Comparison of ENCODE assay signal across 1 cellular context in the genomic region with DNA sequence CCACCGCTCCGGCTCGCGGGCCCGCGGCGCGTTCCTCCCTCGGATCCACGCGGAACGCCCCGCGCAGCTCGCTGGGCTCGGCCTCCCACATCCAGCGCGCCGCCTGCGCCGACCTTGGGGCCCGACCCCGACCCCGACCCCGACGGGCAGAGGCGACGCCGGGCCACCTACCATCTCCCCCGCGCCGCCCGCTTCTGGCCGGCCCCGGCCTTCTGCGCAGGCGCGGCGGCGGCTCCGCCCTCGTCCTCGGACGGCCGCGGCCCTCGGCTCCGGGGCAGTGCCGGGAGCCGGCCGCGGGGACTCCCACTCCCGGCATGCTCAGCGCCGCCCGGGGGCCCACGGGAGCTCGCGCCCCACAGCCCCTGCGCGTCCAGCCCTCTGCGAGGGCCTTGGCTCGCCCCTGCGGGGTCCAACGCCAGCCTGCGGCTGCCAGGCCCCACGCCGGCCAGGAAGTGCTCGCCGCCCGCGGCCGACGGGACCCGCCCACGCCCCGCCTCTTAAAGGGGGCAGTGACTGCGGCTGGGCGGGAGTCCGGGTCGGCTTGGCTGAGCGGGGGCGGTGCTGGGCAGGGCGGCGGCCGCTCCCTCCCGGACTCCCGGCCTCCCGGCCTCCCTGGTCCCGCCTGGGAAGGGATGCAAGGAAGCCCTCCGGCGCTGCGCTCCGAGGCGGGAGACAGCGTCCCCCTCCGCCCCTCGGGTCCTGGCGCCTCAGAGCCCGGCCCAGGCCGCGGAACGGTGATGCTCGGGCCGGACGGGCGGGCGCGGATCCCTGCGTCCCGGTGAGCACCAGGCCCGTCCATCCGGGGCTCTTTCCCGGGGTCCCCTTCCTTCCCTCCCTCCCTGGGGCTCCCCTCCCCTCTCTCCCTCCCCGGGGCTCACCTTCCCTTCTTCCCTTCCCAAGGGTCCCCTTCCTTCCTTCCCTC.
TF ChIP-seq lines count a peak whose summit lies in the region.

A gene (minus strand): TSS at position 216 of the 922 bp plus-strand sequence. CDS start 42 bp downstream, at position 174.

TF ChIP-seq in HepG2, 621 proteins besides CTCF, POLR2A, EP300 and RAD21 (continued from another document and continues in another):
- TF ChIP-seq, protein P1, sequence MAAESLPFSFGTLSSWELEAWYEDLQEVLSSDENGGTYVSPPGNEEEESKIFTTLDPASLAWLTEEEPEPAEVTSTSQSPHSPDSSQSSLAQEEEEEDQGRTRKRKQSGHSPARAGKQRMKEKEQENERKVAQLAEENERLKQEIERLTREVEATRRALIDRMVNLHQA (CRISPR knock-in tag; IDR thresholded peaks at IDR 0.05), result no peak
- TF ChIP-seq RBFOX2 (IDR thresholded peaks at IDR 0.05; ENCODE audit: low read depth, low read length), result peak; percentile 84
- TF ChIP-seq, protein P2, sequence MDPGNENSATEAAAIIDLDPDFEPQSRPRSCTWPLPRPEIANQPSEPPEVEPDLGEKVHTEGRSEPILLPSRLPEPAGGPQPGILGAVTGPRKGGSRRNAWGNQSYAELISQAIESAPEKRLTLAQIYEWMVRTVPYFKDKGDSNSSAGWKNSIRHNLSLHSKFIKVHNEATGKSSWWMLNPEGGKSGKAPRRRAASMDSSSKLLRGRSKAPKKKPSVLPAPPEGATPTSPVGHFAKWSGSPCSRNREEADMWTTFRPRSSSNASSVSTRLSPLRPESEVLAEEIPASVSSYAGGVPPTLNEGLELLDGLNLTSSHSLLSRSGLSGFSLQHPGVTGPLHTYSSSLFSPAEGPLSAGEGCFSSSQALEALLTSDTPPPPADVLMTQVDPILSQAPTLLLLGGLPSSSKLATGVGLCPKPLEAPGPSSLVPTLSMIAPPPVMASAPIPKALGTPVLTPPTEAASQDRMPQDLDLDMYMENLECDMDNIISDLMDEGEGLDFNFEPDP (CRISPR knock-in tag; conservative IDR thresholded peaks at IDR 0.05), result no peak
- TF ChIP-seq ZNF484 (CRISPR knock-in tag; IDR thresholded peaks at IDR 0.05; ENCODE audit: borderline replicate concordance, low read depth), result no peak
- TF ChIP-seq, protein P3, sequence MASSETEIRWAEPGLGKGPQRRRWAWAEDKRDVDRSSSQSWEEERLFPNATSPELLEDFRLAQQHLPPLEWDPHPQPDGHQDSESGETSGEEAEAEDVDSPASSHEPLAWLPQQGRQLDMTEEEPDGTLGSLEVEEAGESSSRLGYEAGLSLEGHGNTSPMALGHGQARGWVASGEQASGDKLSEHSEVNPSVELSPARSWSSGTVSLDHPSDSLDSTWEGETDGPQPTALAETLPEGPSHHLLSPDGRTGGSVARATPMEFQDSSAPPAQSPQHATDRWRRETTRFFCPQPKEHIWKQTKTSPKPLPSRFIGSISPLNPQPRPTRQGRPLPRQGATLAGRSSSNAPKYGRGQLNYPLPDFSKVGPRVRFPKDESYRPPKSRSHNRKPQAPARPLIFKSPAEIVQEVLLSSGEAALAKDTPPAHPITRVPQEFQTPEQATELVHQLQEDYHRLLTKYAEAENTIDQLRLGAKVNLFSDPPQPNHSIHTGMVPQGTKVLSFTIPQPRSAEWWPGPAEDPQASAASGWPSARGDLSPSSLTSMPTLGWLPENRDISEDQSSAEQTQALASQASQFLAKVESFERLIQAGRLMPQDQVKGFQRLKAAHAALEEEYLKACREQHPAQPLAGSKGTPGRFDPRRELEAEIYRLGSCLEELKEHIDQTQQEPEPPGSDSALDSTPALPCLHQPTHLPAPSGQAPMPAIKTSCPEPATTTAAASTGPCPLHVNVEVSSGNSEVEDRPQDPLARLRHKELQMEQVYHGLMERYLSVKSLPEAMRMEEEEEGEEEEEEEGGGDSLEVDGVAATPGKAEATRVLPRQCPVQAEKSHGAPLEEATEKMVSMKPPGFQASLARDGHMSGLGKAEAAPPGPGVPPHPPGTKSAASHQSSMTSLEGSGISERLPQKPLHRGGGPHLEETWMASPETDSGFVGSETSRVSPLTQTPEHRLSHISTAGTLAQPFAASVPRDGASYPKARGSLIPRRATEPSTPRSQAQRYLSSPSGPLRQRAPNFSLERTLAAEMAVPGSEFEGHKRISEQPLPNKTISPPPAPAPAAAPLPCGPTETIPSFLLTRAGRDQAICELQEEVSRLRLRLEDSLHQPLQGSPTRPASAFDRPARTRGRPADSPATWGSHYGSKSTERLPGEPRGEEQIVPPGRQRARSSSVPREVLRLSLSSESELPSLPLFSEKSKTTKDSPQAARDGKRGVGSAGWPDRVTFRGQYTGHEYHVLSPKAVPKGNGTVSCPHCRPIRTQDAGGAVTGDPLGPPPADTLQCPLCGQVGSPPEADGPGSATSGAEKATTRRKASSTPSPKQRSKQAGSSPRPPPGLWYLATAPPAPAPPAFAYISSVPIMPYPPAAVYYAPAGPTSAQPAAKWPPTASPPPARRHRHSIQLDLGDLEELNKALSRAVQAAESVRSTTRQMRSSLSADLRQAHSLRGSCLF (CRISPR knock-in tag; IDR thresholded peaks at IDR 0.05; ENCODE audit: borderline replicate concordance), result no peak
- TF ChIP-seq FOSL2 (CRISPR knock-in tag; IDR thresholded peaks at IDR 0.05), result peak; percentile 9; the same call in 1 of the 2 replicates
- TF ChIP-seq MTF1 (CRISPR knock-in tag; IDR thresholded peaks at IDR 0.05), result no peak
- TF ChIP-seq GATAD1 (CRISPR knock-in tag; IDR thresholded peaks at IDR 0.05), result peak; percentile 51; the same call in 1 of the 2 replicates
- TF ChIP-seq SRF (IDR thresholded peaks at IDR 0.05; ENCODE audit: low read depth, low read length), result no peak
- TF ChIP-seq ZNF333 (CRISPR knock-in tag; IDR thresholded peaks at IDR 0.05; ENCODE audit: borderline replicate concordance), result 0 out of 2 replicates have a peak, but pooled peaks have one; percentile 69
- TF ChIP-seq ZNF367 (CRISPR knock-in tag; IDR thresholded peaks at IDR 0.05; ENCODE audit: borderline replicate concordance), result no peak
- no peak for TF ChIP-seq MTF2 (CRISPR knock-in tag; IDR thresholded peaks at IDR 0.05; ENCODE audit: borderline replicate concordance)
- TF ChIP-seq ZNF790 (CRISPR knock-in tag; IDR thresholded peaks at IDR 0.05; ENCODE audit: borderline replicate concordance), result 0 out of 2 replicates have a peak, but pooled peaks have one; percentile 1
- TF ChIP-seq NRL (CRISPR knock-in tag; IDR thresholded peaks at IDR 0.05; ENCODE audit: borderline replicate concordance), result no peak
- TF ChIP-seq, protein P4, sequence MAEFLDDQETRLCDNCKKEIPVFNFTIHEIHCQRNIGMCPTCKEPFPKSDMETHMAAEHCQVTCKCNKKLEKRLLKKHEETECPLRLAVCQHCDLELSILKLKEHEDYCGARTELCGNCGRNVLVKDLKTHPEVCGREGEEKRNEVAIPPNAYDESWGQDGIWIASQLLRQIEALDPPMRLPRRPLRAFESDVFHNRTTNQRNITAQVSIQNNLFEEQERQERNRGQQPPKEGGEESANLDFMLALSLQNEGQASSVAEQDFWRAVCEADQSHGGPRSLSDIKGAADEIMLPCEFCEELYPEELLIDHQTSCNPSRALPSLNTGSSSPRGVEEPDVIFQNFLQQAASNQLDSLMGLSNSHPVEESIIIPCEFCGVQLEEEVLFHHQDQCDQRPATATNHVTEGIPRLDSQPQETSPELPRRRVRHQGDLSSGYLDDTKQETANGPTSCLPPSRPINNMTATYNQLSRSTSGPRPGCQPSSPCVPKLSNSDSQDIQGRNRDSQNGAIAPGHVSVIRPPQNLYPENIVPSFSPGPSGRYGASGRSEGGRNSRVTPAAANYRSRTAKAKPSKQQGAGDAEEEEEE (CRISPR knock-in tag; IDR thresholded peaks at IDR 0.05; ENCODE audit: borderline replicate concordance), result no peak
- no peak for TF ChIP-seq ZKSCAN5 (CRISPR knock-in tag; IDR thresholded peaks at IDR 0.05)
- no peak for TF ChIP-seq ETV6 (CRISPR knock-in tag; conservative IDR thresholded peaks at IDR 0.05)
- no peak for TF ChIP-seq SNAI1 (CRISPR knock-in tag; IDR thresholded peaks at IDR 0.05; ENCODE audit: borderline replicate concordance)
- TF ChIP-seq, protein P5, sequence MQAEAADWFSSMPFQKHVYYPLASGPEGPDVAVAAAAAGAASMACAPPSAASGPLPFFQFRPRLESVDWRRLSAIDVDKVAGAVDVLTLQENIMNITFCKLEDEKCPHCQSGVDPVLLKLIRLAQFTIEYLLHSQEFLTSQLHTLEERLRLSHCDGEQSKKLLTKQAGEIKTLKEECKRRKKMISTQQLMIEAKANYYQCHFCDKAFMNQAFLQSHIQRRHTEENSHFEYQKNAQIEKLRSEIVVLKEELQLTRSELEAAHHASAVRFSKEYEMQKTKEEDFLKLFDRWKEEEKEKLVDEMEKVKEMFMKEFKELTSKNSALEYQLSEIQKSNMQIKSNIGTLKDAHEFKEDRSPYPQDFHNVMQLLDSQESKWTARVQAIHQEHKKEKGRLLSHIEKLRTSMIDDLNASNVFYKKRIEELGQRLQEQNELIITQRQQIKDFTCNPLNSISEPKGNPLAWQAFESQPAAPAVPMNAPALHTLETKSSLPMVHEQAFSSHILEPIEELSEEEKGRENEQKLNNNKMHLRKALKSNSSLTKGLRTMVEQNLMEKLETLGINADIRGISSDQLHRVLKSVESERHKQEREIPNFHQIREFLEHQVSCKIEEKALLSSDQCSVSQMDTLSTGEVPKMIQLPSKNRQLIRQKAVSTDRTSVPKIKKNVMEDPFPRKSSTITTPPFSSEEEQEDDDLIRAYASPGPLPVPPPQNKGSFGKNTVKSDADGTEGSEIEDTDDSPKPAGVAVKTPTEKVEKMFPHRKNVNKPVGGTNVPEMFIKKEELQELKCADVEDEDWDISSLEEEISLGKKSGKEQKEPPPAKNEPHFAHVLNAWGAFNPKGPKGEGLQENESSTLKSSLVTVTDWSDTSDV (CRISPR knock-in tag; IDR thresholded peaks at IDR 0.05), result no peak
- no peak; the same call in 1 of the 2 replicates for TF ChIP-seq MED13 (CRISPR knock-in tag; IDR thresholded peaks at IDR 0.05)
- no peak for TF ChIP-seq SIN3B (IDR thresholded peaks at IDR 0.05; ENCODE audit: low read length)
- TF ChIP-seq, protein P6, sequence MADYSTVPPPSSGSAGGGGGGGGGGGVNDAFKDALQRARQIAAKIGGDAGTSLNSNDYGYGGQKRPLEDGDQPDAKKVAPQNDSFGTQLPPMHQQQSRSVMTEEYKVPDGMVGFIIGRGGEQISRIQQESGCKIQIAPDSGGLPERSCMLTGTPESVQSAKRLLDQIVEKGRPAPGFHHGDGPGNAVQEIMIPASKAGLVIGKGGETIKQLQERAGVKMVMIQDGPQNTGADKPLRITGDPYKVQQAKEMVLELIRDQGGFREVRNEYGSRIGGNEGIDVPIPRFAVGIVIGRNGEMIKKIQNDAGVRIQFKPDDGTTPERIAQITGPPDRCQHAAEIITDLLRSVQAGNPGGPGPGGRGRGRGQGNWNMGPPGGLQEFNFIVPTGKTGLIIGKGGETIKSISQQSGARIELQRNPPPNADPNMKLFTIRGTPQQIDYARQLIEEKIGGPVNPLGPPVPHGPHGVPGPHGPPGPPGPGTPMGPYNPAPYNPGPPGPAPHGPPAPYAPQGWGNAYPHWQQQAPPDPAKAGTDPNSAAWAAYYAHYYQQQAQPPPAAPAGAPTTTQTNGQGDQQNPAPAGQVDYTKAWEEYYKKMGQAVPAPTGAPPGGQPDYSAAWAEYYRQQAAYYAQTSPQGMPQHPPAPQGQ (CRISPR knock-in tag; IDR thresholded peaks at IDR 0.05; ENCODE audit: borderline replicate concordance), result no peak
- peak; percentile 25; the same call in 1 of the 2 replicates for TF ChIP-seq ZNF160 (CRISPR knock-in tag; IDR thresholded peaks at IDR 0.05)
- TF ChIP-seq, protein P7, sequence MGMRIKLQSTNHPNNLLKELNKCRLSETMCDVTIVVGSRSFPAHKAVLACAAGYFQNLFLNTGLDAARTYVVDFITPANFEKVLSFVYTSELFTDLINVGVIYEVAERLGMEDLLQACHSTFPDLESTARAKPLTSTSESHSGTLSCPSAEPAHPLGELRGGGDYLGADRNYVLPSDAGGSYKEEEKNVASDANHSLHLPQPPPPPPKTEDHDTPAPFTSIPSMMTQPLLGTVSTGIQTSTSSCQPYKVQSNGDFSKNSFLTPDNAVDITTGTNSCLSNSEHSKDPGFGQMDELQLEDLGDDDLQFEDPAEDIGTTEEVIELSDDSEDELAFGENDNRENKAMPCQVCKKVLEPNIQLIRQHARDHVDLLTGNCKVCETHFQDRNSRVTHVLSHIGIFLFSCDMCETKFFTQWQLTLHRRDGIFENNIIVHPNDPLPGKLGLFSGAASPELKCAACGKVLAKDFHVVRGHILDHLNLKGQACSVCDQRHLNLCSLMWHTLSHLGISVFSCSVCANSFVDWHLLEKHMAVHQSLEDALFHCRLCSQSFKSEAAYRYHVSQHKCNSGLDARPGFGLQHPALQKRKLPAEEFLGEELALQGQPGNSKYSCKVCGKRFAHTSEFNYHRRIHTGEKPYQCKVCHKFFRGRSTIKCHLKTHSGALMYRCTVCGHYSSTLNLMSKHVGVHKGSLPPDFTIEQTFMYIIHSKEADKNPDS (CRISPR knock-in tag; IDR thresholded peaks at IDR 0.05), result no peak
- TF ChIP-seq RBM22 (optimal IDR thresholded peaks at IDR 0.05; ENCODE audit: low read length), result no peak
- no peak for TF ChIP-seq CHCHD3 (CRISPR knock-in tag; IDR thresholded peaks at IDR 0.05)
- no peak for TF ChIP-seq KDM4B (CRISPR knock-in tag; IDR thresholded peaks at IDR 0.05)
- TF ChIP-seq ZNF264 (CRISPR knock-in tag; IDR thresholded peaks at IDR 0.05), result no peak
- TF ChIP-seq, protein P8, sequence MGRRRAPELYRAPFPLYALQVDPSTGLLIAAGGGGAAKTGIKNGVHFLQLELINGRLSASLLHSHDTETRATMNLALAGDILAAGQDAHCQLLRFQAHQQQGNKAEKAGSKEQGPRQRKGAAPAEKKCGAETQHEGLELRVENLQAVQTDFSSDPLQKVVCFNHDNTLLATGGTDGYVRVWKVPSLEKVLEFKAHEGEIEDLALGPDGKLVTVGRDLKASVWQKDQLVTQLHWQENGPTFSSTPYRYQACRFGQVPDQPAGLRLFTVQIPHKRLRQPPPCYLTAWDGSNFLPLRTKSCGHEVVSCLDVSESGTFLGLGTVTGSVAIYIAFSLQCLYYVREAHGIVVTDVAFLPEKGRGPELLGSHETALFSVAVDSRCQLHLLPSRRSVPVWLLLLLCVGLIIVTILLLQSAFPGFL (CRISPR knock-in tag; IDR thresholded peaks at IDR 0.05), result no peak
- no peak for TF ChIP-seq ZNF569 (CRISPR knock-in tag; IDR thresholded peaks at IDR 0.05; ENCODE audit: borderline replicate concordance)
- no peak for TF ChIP-seq ZNF10 (CRISPR knock-in tag; IDR thresholded peaks at IDR 0.05; ENCODE audit: borderline replicate concordance, low read depth)
- peak; percentile 62 for TF ChIP-seq ZNF441 (CRISPR knock-in tag; IDR thresholded peaks at IDR 0.05; ENCODE audit: borderline replicate concordance)
- TF ChIP-seq, protein P9, sequence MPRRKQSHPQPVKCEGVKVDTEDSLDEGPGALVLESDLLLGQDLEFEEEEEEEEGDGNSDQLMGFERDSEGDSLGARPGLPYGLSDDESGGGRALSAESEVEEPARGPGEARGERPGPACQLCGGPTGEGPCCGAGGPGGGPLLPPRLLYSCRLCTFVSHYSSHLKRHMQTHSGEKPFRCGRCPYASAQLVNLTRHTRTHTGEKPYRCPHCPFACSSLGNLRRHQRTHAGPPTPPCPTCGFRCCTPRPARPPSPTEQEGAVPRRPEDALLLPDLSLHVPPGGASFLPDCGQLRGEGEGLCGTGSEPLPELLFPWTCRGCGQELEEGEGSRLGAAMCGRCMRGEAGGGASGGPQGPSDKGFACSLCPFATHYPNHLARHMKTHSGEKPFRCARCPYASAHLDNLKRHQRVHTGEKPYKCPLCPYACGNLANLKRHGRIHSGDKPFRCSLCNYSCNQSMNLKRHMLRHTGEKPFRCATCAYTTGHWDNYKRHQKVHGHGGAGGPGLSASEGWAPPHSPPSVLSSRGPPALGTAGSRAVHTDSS (CRISPR knock-in tag; conservative IDR thresholded peaks at IDR 0.05), result no peak
- no peak for TF ChIP-seq HMG20B (CRISPR knock-in tag; conservative IDR thresholded peaks at IDR 0.05)
- TF ChIP-seq ZNF207 (IDR thresholded peaks at IDR 0.05; ENCODE audit: borderline replicate concordance), result no peak
- no peak for TF ChIP-seq MAFF (IDR thresholded peaks at IDR 0.05; ENCODE audit: low read depth, low read length)
- TF ChIP-seq PLRG1 (conservative IDR thresholded peaks at IDR 0.05), result no peak
